Comparison of ENCODE assay signal across 1 cellular context in the genomic region with DNA sequence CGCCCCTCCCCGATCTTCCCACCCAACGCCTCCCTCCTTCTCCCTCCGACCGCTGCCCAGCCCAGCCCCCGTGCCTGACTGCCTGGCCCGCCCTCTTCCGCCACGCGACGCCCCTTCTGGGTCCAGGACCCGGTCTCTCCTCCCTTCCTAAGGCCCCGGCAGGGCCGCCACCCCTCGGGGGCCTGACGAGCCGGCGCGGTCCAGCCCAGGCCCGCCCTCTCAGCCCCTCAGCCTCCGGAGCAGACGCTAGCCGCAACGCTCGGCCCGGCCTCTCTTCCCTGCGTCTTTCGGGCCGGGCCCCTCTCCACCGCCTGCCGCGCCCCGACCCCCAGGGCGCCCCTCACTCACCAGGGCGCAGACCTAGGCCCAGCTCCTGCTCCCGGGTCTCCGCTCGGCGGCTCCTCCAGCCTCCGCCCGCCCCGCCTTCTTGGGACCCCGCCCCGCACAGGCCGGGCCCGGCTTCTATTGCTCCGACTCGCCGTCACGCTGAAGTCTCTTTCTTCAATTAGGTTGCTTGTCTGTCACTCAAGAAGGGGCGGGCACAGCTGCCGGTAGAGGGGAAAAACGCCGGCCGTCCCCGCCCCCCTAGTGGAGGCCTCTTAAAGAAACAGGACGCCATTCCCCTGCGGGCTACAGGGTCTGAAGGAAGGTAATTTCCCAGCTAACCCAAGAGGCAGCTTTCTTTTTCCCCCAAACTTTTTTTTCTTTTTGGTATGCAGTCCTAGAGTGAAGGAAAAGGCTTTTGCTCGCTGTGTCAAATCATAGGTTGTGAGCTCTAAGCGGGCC.
TF ChIP-seq lines count a peak whose summit lies in the region.

A gene with protein sequence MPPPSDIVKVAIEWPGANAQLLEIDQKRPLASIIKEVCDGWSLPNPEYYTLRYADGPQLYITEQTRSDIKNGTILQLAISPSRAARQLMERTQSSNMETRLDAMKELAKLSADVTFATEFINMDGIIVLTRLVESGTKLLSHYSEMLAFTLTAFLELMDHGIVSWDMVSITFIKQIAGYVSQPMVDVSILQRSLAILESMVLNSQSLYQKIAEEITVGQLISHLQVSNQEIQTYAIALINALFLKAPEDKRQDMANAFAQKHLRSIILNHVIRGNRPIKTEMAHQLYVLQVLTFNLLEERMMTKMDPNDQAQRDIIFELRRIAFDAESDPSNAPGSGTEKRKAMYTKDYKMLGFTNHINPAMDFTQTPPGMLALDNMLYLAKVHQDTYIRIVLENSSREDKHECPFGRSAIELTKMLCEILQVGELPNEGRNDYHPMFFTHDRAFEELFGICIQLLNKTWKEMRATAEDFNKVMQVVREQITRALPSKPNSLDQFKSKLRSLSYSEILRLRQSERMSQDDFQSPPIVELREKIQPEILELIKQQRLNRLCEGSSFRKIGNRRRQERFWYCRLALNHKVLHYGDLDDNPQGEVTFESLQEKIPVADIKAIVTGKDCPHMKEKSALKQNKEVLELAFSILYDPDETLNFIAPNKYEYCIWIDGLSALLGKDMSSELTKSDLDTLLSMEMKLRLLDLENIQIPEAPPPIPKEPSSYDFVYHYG (minus strand): TSS at position 416 of the 786 bp plus-strand sequence. CDS start 12,133 bp downstream, outside the sequence.

TF ChIP-seq in SK-N-SH, 30 proteins besides CTCF, POLR2A, EP300 and RAD21 (continued from another document):
- TF ChIP-seq, protein P1, sequence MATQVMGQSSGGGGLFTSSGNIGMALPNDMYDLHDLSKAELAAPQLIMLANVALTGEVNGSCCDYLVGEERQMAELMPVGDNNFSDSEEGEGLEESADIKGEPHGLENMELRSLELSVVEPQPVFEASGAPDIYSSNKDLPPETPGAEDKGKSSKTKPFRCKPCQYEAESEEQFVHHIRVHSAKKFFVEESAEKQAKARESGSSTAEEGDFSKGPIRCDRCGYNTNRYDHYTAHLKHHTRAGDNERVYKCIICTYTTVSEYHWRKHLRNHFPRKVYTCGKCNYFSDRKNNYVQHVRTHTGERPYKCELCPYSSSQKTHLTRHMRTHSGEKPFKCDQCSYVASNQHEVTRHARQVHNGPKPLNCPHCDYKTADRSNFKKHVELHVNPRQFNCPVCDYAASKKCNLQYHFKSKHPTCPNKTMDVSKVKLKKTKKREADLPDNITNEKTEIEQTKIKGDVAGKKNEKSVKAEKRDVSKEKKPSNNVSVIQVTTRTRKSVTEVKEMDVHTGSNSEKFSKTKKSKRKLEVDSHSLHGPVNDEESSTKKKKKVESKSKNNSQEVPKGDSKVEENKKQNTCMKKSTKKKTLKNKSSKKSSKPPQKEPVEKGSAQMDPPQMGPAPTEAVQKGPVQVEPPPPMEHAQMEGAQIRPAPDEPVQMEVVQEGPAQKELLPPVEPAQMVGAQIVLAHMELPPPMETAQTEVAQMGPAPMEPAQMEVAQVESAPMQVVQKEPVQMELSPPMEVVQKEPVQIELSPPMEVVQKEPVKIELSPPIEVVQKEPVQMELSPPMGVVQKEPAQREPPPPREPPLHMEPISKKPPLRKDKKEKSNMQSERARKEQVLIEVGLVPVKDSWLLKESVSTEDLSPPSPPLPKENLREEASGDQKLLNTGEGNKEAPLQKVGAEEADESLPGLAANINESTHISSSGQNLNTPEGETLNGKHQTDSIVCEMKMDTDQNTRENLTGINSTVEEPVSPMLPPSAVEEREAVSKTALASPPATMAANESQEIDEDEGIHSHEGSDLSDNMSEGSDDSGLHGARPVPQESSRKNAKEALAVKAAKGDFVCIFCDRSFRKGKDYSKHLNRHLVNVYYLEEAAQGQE (IDR thresholded peaks at IDR 0.05; ENCODE audit: low read depth, low read length): 0 out of 2 replicates have a peak, but pooled peaks have one; percentile 11
- TF ChIP-seq FOXM1 (IDR thresholded peaks at IDR 0.05; ENCODE audit: low read depth): no peak
- TF ChIP-seq NFIC (IDR thresholded peaks at IDR 0.05; ENCODE audit: borderline replicate concordance): no peak
- TF ChIP-seq, protein P2, sequence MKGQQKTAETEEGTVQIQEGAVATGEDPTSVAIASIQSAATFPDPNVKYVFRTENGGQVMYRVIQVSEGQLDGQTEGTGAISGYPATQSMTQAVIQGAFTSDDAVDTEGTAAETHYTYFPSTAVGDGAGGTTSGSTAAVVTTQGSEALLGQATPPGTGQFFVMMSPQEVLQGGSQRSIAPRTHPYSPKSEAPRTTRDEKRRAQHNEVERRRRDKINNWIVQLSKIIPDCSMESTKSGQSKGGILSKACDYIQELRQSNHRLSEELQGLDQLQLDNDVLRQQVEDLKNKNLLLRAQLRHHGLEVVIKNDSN (IDR thresholded peaks at IDR 0.05; ENCODE audit: borderline replicate concordance, low read depth): no peak
- no peak for TF ChIP-seq RCOR1 (IDR thresholded peaks at IDR 0.05; ENCODE audit: low read length)
- TF ChIP-seq GATA2 (CRISPR knock-in tag; IDR thresholded peaks at IDR 0.05): no peak
- no peak for TF ChIP-seq JUND (IDR thresholded peaks at IDR 0.05)
- TF ChIP-seq, protein P3, sequence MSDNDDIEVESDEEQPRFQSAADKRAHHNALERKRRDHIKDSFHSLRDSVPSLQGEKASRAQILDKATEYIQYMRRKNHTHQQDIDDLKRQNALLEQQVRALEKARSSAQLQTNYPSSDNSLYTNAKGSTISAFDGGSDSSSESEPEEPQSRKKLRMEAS (IDR thresholded peaks at IDR 0.05; ENCODE audit: low read depth): peak; percentile 22; the same call in 1 of the 2 replicates
- TF ChIP-seq NRF1 (IDR thresholded peaks at IDR 0.05; ENCODE audit: low read depth, low read length): no peak
- peak; percentile 68 for TF ChIP-seq CHD2 (IDR thresholded peaks at IDR 0.05; ENCODE audit: low read length, partially characterized antibody)
- TF ChIP-seq POLR2AphosphoS5 (IDR thresholded peaks at IDR 0.05; ENCODE audit: low read depth, low read length): peak; percentile 56
- 0 out of 2 replicates have a peak, but pooled peaks have one; percentile 36 for TF ChIP-seq SIN3A (IDR thresholded peaks at IDR 0.05; ENCODE audit: borderline replicate concordance, low read depth, low read length)
- TF ChIP-seq FOSL2 (IDR thresholded peaks at IDR 0.05; ENCODE audit: borderline replicate concordance, low read depth): no peak
- no peak for TF ChIP-seq YY1 (IDR thresholded peaks at IDR 0.05; ENCODE audit: low read depth)
- TF ChIP-seq PBX3 (IDR thresholded peaks at IDR 0.05): peak; percentile 100
- TF ChIP-seq MEF2A (IDR thresholded peaks at IDR 0.05; ENCODE audit: borderline replicate concordance, low read depth): no peak
- TF ChIP-seq IRF3 (IDR thresholded peaks at IDR 0.05; ENCODE audit: low read depth, low read length): peak; percentile 75
- TF ChIP-seq RFX5 (IDR thresholded peaks at IDR 0.05; ENCODE audit: low read length): no peak
- TF ChIP-seq FOXJ3 (CRISPR knock-in tag; IDR thresholded peaks at IDR 0.05): no peak
- no peak; the same call in 1 of the 2 replicates for TF ChIP-seq ZBTB33 (IDR thresholded peaks at IDR 0.05; ENCODE audit: borderline replicate concordance, low read depth)
- no peak for TF ChIP-seq EZH2phosphoT487 (IDR thresholded peaks at IDR 0.05; ENCODE audit: borderline replicate concordance, low read depth)
- TF ChIP-seq TEAD4 (IDR thresholded peaks at IDR 0.05; ENCODE audit: borderline replicate concordance, insufficient read depth): no peak
